8 cellular contexts compared by ENCODE assay signal in genomic region chr1:214548988-214549387, GRCh38. TPM values are rescaled to one million over a fixed set of nuclear protein-coding genes. Genes with fewer than 3 reads are reported as not detected.
A peak's percentile ranks its signal among the peaks of the same experiment; 100 is the strongest.
DNase-seq lines count a peak whose midpoint lies in the region; ATAC-seq, FAIRE-seq and TF ChIP-seq lines count a peak whose summit lies in the region.

No MANE protein-coding gene starts in this region.

- peak in 5 of 8 donors; percentile 39 to 52 (median 43) for ATAC-seq in heart right ventricle
- no peak for ATAC-seq in HG03175 (IDR thresholded peaks at IDR 0.05; ENCODE audit: unreplicated experiment)

- TF ChIP-seq CTCF in adrenal gland (IDR thresholded peaks at IDR 0.05) (no peak), heart right ventricle (IDR thresholded peaks at IDR 0.05) (no peak)

- H3K36me3 ChIP-seq in adrenal gland (replicated peaks in 1 of 2) (no peaks in the 10 kb centered on the region), heart right ventricle (no peaks in the 10 kb centered on the region), skeletal muscle tissue (ENCODE audit: control insufficient read depth in 3 of 3, insufficient read depth in 3 of 3, low read length in 3 of 3) (peaks cover 0 to 4% (median 0%) of the 10 kb centered on the region in 3 donors)

- peak overlapping the region in 1 of 4 donors; percentile 75 for H3K4me3 ChIP-seq in adrenal gland
- peak overlapping the region in 5 of 10 donors; percentile 74 to 95 (median 89) for H3K4me3 ChIP-seq in heart right ventricle
- H3K4me3 ChIP-seq in skeletal muscle tissue (ENCODE audit: low read length in 3 of 3) = peak overlapping the region; percentile 80 to 93 (median 83)

- peak overlapping the region in 2 of 5 donors; percentile 21 to 98 for H3K27ac ChIP-seq in adrenal gland
- H3K27ac ChIP-seq in heart right ventricle = peak overlapping the region in 6 of 10 donors; percentile 96 to 99 (median 98)
- H3K27ac ChIP-seq in skeletal muscle tissue (ENCODE audit: low read depth, low read length) = peak overlapping the region; percentile 93

- no peak for DNase-seq in H54 (ENCODE audit: insufficient read length, low spot score)
- DNase-seq in adrenal gland = peak; percentile 68 to 85 (median 78)
- peak; percentile 49 to 74 for DNase-seq in heart right ventricle
- no peak for DNase-seq in dedifferentiated amniotic fluid mesenchymal stem cell (ENCODE audit: extremely low spot score)
- no peak for DNase-seq in effector CD8-positive, alpha-beta T cell (lab: John Stamatoyannopoulos, UW)
- DNase-seq in activated CD4-positive, alpha-beta T cell treated with anti-CD3 and anti-CD28 coated beads, Interleukin-2, amount 50 U/mL, for 48 hours = no peak

- intact Hi-C loops in adrenal gland (cut with DNase I) = no loop called here
- intact Hi-C loops in heart right ventricle (cut with DNase I) = loop anchor here in 2 of 10 donors (5.0 to 10.0 kb wide), 2 partner anchors 33 to 104 kb away; no protein-coding TSS in a partner anchor

- peak overlapping the region in 2 of 3 donors; percentile 92 to 97 for H3K9ac ChIP-seq in skeletal muscle tissue (ENCODE audit: low read depth in 1 of 3, low read length in 3 of 3)

- no peaks in the 10 kb centered on the region for H3K9me3 ChIP-seq in adrenal gland (replicated peaks in 1 of 3)
- no peaks in the 10 kb centered on the region for H3K9me3 ChIP-seq in heart right ventricle
- no peaks in the 10 kb centered on the region for H3K9me3 ChIP-seq in skeletal muscle tissue (ENCODE audit: control insufficient read depth in 3 of 3, low read length in 3 of 3)

- no peaks in the 10 kb centered on the region for H3K27me3 ChIP-seq in adrenal gland
- H3K27me3 ChIP-seq in heart right ventricle = peaks cover 0 to 32% (median 0%) of the 10 kb centered on the region in 7 donors
- H3K27me3 ChIP-seq in skeletal muscle tissue (ENCODE audit: control insufficient read depth in 3 of 3, insufficient read depth in 3 of 3, low read length in 3 of 3) = no peaks in the 10 kb centered on the region

- peaks cover 19 to 35% of the 10 kb centered on the region in 2 donors for H3K4me1 ChIP-seq in adrenal gland (replicated peaks in 1 of 2)
- peaks cover 5 to 66% (median 53%) of the 10 kb centered on the region in 9 donors for H3K4me1 ChIP-seq in heart right ventricle
- peaks cover 47 to 64% (median 49%) of the 10 kb centered on the region in 3 donors for H3K4me1 ChIP-seq in skeletal muscle tissue (ENCODE audit: control insufficient read depth in 3 of 3, insufficient read depth in 3 of 3, low read length in 3 of 3)

- TF ChIP-seq POLR2A in H54 (IDR thresholded peaks at IDR 0.05; ENCODE audit: low read depth, low read length) (no peak), adrenal gland (IDR thresholded peaks at IDR 0.05) (peak in 1 of 2 donors; percentile 71)

- whole genome bisulfite sequencing in adrenal gland, 4 donors = 26 to 38% (median 32%) methylated on average over 2 of the region's 2 CpGs
- 31 to 33% methylated on average over 2 of the region's 2 CpGs for WGBS in heart right ventricle, 2 donors

- FAIRE-seq in H54 (lab: Jason Lieb, UNC) = peak; percentile 20

RNA-seq across cellular contexts. Expression of gene PTPN14, which starts 2.4 kb away (rescaled TPM):
- total RNA-seq in adrenal gland (10 to 100 TPM; 30.0 to 96.2 (median 57.5) TPM), heart right ventricle (10 to 100 TPM; 23.5 to 71.6 (median 45.5) TPM), skeletal muscle tissue (19.8 TPM)
- polyA plus RNA-seq in adrenal gland (10 to 100 TPM in 2 of 3 donors, 1 to 10 TPM in 1; 7.9 to 20.6 (median 10.1) TPM), heart right ventricle (1 to 10 TPM; 5.0 to 7.2 TPM)

RNA-seq across cellular contexts. Expression of gene CENPF, which starts 54.0 kb away (rescaled TPM):
- total RNA-seq in adrenal gland (1 to 10 TPM; 1.1 to 4.2 (median 2.9) TPM), heart right ventricle (1 to 10 TPM in 5 of 10 donors, under 1 TPM in 5; 0.15 to 8.7 (median 0.84) TPM), skeletal muscle tissue (4.7 TPM)
- polyA plus RNA-seq in adrenal gland (1 to 10 TPM in 1 of 3 donors, under 1 TPM in 2; 0.48 to 5.0 (median 0.77) TPM), heart right ventricle (under 1 TPM; 0.37 to 0.51 TPM)

Comparison
In these comparisons a context has a peak if more than half of its experiments do, and no peak if none do; other contexts are left out.
1. DNase-seq: peak in adrenal gland (7 of 7) and heart right ventricle (2 of 2); none in H54 (single experiment), dedifferentiated amniotic fluid mesenchymal stem cell (single experiment), effector CD8-positive, alpha-beta T cell (single experiment) and activated CD4-positive, alpha-beta T cell treated with anti-CD3 and anti-CD28 coated beads, Interleukin-2, amount 50 U/mL, for 48 hours (0 of 2).